ENCODE assay signal across 3 cellular contexts in the genomic region with DNA sequence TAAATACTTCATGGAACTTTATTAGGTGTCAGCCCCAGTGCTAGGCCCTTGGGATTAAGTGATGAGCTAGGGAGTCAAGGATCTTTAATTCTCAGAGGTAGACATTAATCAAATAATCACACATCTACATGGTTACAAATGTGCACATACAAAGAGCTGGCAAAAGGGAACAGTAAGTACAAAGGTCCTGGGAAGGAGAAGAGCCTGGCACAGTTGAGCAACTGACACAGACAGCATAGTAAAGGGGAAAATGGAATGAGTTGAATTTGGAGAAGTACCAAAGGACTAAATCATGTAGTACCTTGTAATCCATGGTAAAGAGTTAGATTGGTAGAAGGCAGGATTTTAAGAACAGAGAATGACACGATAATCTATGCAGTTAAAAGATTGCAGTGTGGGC.
"Had no signal": no experiment of that assay in that cellular context is flagged by ENCODE, and none has a peak within 500 bp of the region (broad histone marks: within the 10 kb centered on the region; RNA-seq: fewer than 3 reads in every experiment).

No MANE protein-coding gene starts in this region.

- H3K4me3 ChIP-seq: GM23338 had no signal

- DNase-seq: H9, HCEC 1CT had no signal

- ATAC-seq: GM23338 had no signal
